18 cellular contexts compared by ENCODE assay signal in genomic region chr1:224061436-224061835, GRCh38. TPM values are rescaled to one million over a fixed set of nuclear protein-coding genes. Genes with fewer than 3 reads are reported as not detected.
DNase-seq lines count a peak whose midpoint lies in the region; ATAC-seq, FAIRE-seq and TF ChIP-seq lines count a peak whose summit lies in the region.
"Had no signal": no experiment of that assay in that cellular context is flagged by ENCODE, and none has a peak within 500 bp of the region (broad histone marks: within the 10 kb centered on the region; RNA-seq: fewer than 3 reads in every experiment).

No MANE protein-coding gene starts in this region.

- peaks cover 2% of the 10 kb centered on the region; the same call in 1 of the 2 replicates for H3K4me1 ChIP-seq in IMR-90 (ENCODE audit: control insufficient read depth, insufficient read depth, low read length)
- peaks cover 0 to 6% of the 10 kb centered on the region in 2 experiments; a peak in 2 of 4 replicates for H3K4me1 ChIP-seq in SK-N-SH (ENCODE audit: control insufficient read depth in 1 of 2, insufficient read depth in 2 of 2, low read depth in 1 of 2, low read length in 1 of 2)
- no peaks in the 10 kb centered on the region; the same call in 1 of the 2 replicates for H3K4me1 ChIP-seq in H9 (ENCODE audit: insufficient read depth, low read length)

- H3K56ac ChIP-seq in IMR-90 (ENCODE audit: extremely low read depth, insufficient read depth, low read length), result no peak overlapping the region
- no peak overlapping the region for H3K56ac ChIP-seq in H9 (ENCODE audit: insufficient read length, low read depth, low read length)

- in situ Hi-C loops in IMR-90 (cut with MboI; ENCODE audit: low sequenced_read_pairs), result no loop called here

- dilution Hi-C loops in IMR-90 (cut with HindIII; ENCODE audit: low sequenced_read_pairs, unreplicated experiment), result no loop called here

- no peak overlapping the region for H4K5ac ChIP-seq in IMR-90 (ENCODE audit: low read depth, low read length)
- H4K5ac ChIP-seq in H9 (ENCODE audit: insufficient read length, low read depth, low read length), result no peak overlapping the region

- POLR2A ChIA-PET in IMR-90 (lab: Charles Lee; ENCODE audit: unreplicated experiment), result interaction anchor here (0.6 kb wide), 1 partner anchor 140 kb away, joined by 9 read pairs; no protein-coding TSS in a partner anchor
- POLR2A ChIA-PET in SK-N-SH (lab: Yijun Ruan, JAX), result no interaction called here

- H2AK5ac ChIP-seq in IMR-90 (ENCODE audit: low read depth, low read length), result no peak overlapping the region
- no peak overlapping the region for H2AK5ac ChIP-seq in H9 (ENCODE audit: insufficient read length, low read length)

- no peak for TF ChIP-seq EP300 in SK-N-SH (IDR thresholded peaks at IDR 0.05; ENCODE audit: borderline replicate concordance in 1 of 2, low read depth in 1 of 2, low read length in 1 of 2)

- H3K14ac ChIP-seq in IMR-90 (replicated peaks; ENCODE audit: low read depth, low read length) (no peak overlapping the region), H9 (ENCODE audit: insufficient read depth, low read length) (no peak overlapping the region)

- H2AFZ ChIP-seq in IMR-90 (replicated peaks; ENCODE audit: low read length, poor library complexity) (no peak overlapping the region), SK-N-SH (ENCODE audit: low read depth) (no peak overlapping the region), H9 (ENCODE audit: low read length) (no peak overlapping the region)

- TF ChIP-seq CTCF in IMR-90 (conservative IDR thresholded peaks at IDR 0.05; ENCODE audit: low read depth, low read length) (no peak), SK-N-SH (IDR thresholded peaks at IDR 0.05) (no peak), fibroblast of the aortic adventitia (IDR thresholded peaks at IDR 0.05; ENCODE audit: insufficient read depth, low read length) (no peak), D721Med (IDR thresholded peaks at IDR 0.05; ENCODE audit: insufficient read depth, missing control alignments) (no peak), H9 (conservative IDR thresholded peaks at IDR 0.05) (no peak)

- DNase-seq in CD1c-positive myeloid dendritic cell (ENCODE audit: extremely low spot score), result peak; percentile 3
- DNase-seq in IMR-90, result no peak
- peak; percentile 21 for DNase-seq in SK-N-SH
- peak; percentile 4 for DNase-seq in fibroblast of the aortic adventitia (ENCODE audit: low read depth)
- DNase-seq in D721Med (ENCODE audit: insufficient read length, low spot score), result no peak
- DNase-seq in H9, result no peak
- DNase-seq in NCI-H2227 treated with DMSO at 0.1 percent for 48 hours (lab: John Stamatoyannopoulos, UW), result no peak
- DNase-seq: AML-193; COR-L47; DMS153; EL; Karpas-422; MG63; NCI-H187; NCI-H526 treated with DMSO at 0.1 percent for 48 hours; NK-92 treated with Interleukin-12 subunit alpha and Interleukin-12 subunit beta, amount 100 ng/mL, for 24 hours; T-cell had no signal

- TF ChIP-seq POLR2A in IMR-90 (IDR thresholded peaks at IDR 0.05; ENCODE audit: low read depth, low read length), result no peak

- FAIRE-seq in D721Med (lab: Jason Lieb, UNC), result no peak

- peaks cover 4% of the 10 kb centered on the region for H3K9me1 ChIP-seq in IMR-90 (ENCODE audit: insufficient read depth, low read length)

- H3K27me3 Mint-ChIP-seq in H9 (ENCODE audit: low read depth), result peaks cover 4% of the 10 kb centered on the region

- H3K9ac ChIP-seq in IMR-90 (ENCODE audit: low read depth, low read length), result no peak overlapping the region
- H3K9ac ChIP-seq in SK-N-SH, result no peak overlapping the region
- no peak overlapping the region for H3K9ac ChIP-seq in H9 (ENCODE audit: extremely low read depth, insufficient read length, low read length)

- BruUV-seq in IMR-90 (replicated peaks; lab: Mats Ljungman, UMichigan), result no TSS peak

- H3K4ac ChIP-seq in IMR-90 (ENCODE audit: low read depth, low read length), result no peak overlapping the region
- no peak overlapping the region for H3K4ac ChIP-seq in H9 (ENCODE audit: low read depth, low read length)

- H3F3A ChIP-seq in SK-N-SH (replicated peaks; ENCODE audit: insufficient read depth), result peaks cover 6% of the 10 kb centered on the region

- H2BK120ac ChIP-seq in IMR-90 (ENCODE audit: low read depth, low read length), result no peak overlapping the region
- no peak overlapping the region for H2BK120ac ChIP-seq in H9 (ENCODE audit: low read depth, low read length, poor library complexity, severe bottlenecking)

- H3K4me2 ChIP-seq in IMR-90 (ENCODE audit: low read depth, low read length), result no peak overlapping the region
- no peak overlapping the region for H3K4me2 ChIP-seq in SK-N-SH
- H3K4me2 ChIP-seq in H9 (ENCODE audit: insufficient read depth, insufficient read length, low read length), result no peak overlapping the region

- H3K79me2 ChIP-seq in SK-N-SH (ENCODE audit: insufficient read depth) (no peaks in the 10 kb centered on the region), H9 (ENCODE audit: insufficient read depth, low read length) (no peaks in the 10 kb centered on the region)

- no CpG with 5 or more reads among the region's 2 CpGs for WGBS in IMR-90 (ENCODE audit: extremely low coverage in 2 of 2, insufficient read length in 1 of 2), 2 experiments
- 46% methylated on average over 2 of the region's 2 CpGs for WGBS in SK-N-SH (ENCODE audit: low lambda C conversion rate)
- WGBS in H9 (ENCODE audit: extremely low coverage, insufficient read length, low lambda C conversion rate), result no CpG with 5 or more reads among the region's 2 CpGs

- H3K9me3 ChIP-seq in IMR-90 (ENCODE audit: control insufficient read depth, insufficient read depth, low read length), result peaks cover 3% of the 10 kb centered on the region; the same call in 1 of the 2 replicates
- no peaks in the 10 kb centered on the region for H3K9me3 ChIP-seq in SK-N-SH
- H3K9me3 ChIP-seq in H9 (ENCODE audit: control insufficient read depth, low read depth, low read length), result no peaks in the 10 kb centered on the region
- H3K9me3 ChIP-seq: MG63 had no signal

- H2BK15ac ChIP-seq in IMR-90 (ENCODE audit: low read depth, low read length) (no peak overlapping the region), H9 (ENCODE audit: low read depth, low read length) (no peak overlapping the region)

- H4K20me1 ChIP-seq in IMR-90 (ENCODE audit: insufficient read depth, low read length), result no peaks in the 10 kb centered on the region
- no peaks in the 10 kb centered on the region for H4K20me1 ChIP-seq in SK-N-SH (ENCODE audit: insufficient read depth)
- H4K20me1 ChIP-seq in H9 (ENCODE audit: control insufficient read depth, insufficient read depth, insufficient read length), result no peaks in the 10 kb centered on the region

- H2BK12ac ChIP-seq in H9 (ENCODE audit: insufficient read length, low read depth, low read length), result no peak overlapping the region

- H4K8ac ChIP-seq in IMR-90 (ENCODE audit: low read depth in 2 of 2, low read length in 2 of 2) (no peak overlapping the region), H9 (replicated peaks; ENCODE audit: insufficient read length, low read depth, low read length) (no peak overlapping the region)

- H4K91ac ChIP-seq in IMR-90 (ENCODE audit: insufficient read depth, low read depth, low read length), result no peak overlapping the region
- H4K91ac ChIP-seq in H9 (ENCODE audit: insufficient read length, low read depth, low read length), result no peak overlapping the region

- no peak overlapping the region for H3T11ph ChIP-seq in H9 (ENCODE audit: low read length)

- H3K18ac ChIP-seq in IMR-90 (ENCODE audit: low read depth, low read length), result no peak overlapping the region
- H3K18ac ChIP-seq in H9 (ENCODE audit: insufficient read length, low read depth, low read length), result no peak overlapping the region

- H3K9me2 ChIP-seq in SK-N-SH, result no peaks in the 10 kb centered on the region

- H3K9me3 Mint-ChIP-seq in H9, result no peaks in the 10 kb centered on the region; a peak in 2 of 5 replicates
- H3K9me3 Mint-ChIP-seq: T-cell had no signal

- H2AK9ac ChIP-seq in IMR-90 (replicated peaks; ENCODE audit: low read depth, low read length, poor library complexity), result peak overlapping the region; percentile 7

- no peaks in the 10 kb centered on the region for H3K23me2 ChIP-seq in H9 (ENCODE audit: insufficient read length, low read depth, low read length, poor library complexity, severe bottlenecking)

- H3K36me3 ChIP-seq in IMR-90 (ENCODE audit: control insufficient read depth, insufficient read depth, low read length), result no peaks in the 10 kb centered on the region
- no peaks in the 10 kb centered on the region for H3K36me3 ChIP-seq in SK-N-SH (replicated peaks in 1 of 2; ENCODE audit: control insufficient read depth in 1 of 2, insufficient read depth in 2 of 2, low read length in 1 of 2)
- H3K36me3 ChIP-seq: MG63 had no signal

- intact Hi-C loops in IMR-90 (cut with micrococcal nuclease), result no loop called here

- no peak overlapping the region; a peak in 1 of 7 replicates for H3K27ac Mint-ChIP-seq in H9
- H3K27ac Mint-ChIP-seq: CD14-positive monocyte, T-cell had no signal

- H2BK5ac ChIP-seq in IMR-90 (ENCODE audit: low read depth, low read length, poor library complexity, severe bottlenecking) (no peak overlapping the region), H9 (ENCODE audit: insufficient read length, low read length) (no peak overlapping the region)

- no peak overlapping the region for H3K27ac ChIP-seq in IMR-90 (ENCODE audit: insufficient read depth, low read length)
- no peak overlapping the region for H3K27ac ChIP-seq in SK-N-SH (ENCODE audit: low read depth in 2 of 2, low read length in 1 of 2)
- no peak overlapping the region for H3K27ac ChIP-seq in H9 (ENCODE audit: insufficient read length, low read depth, low read length)

- H2BK20ac ChIP-seq in IMR-90 (ENCODE audit: low read depth, low read length) (no peak overlapping the region), H9 (ENCODE audit: low read depth, low read length, poor library complexity, severe bottlenecking) (no peak overlapping the region)

- H3K4me3 ChIP-seq in IMR-90 (ENCODE audit: insufficient read depth, low read depth, low read length) (no peak overlapping the region), SK-N-SH (ENCODE audit: low read depth in 2 of 2, low read length in 1 of 2) (no peak overlapping the region), fibroblast of the aortic adventitia (ENCODE audit: low read depth, low read length) (no peak overlapping the region)
- H3K4me3 ChIP-seq: MG63 had no signal

- H3K36me3 Mint-ChIP-seq in H9 (ENCODE audit: insufficient read depth in 1 of 3, low read depth in 3 of 3), result peaks cover 0 to 4% (median 1%) of the 10 kb centered on the region in 3 experiments; a peak in 2 of 7 replicates
- H3K36me3 Mint-ChIP-seq: CD14-positive monocyte, T-cell had no signal

- TF ChIP-seq RAD21 in IMR-90 (IDR thresholded peaks at IDR 0.05; ENCODE audit: low read length) (no peak), SK-N-SH (IDR thresholded peaks at IDR 0.05; ENCODE audit: low read length) (no peak)

- H3K79me1 ChIP-seq in IMR-90 (ENCODE audit: low read depth in 1 of 2, low read length in 2 of 2) (no peaks in the 10 kb centered on the region), H9 (ENCODE audit: insufficient read depth, low read depth, low read length, poor library complexity, severe bottlenecking) (no peaks in the 10 kb centered on the region)

- CTCF ChIA-PET in IMR-90 (lab: Yijun Ruan, JAX) (no interaction called here), SK-N-SH (lab: Yijun Ruan, JAX) (interaction anchor here (0.6 to 6.2 kb wide), 2 partner anchors 10 to 248 kb away, joined by 3 to 31 read pairs; no protein-coding TSS in a partner anchor)

- no peak overlapping the region for H3K4me3 Mint-ChIP-seq in H9
- H3K4me3 Mint-ChIP-seq: CD14-positive monocyte, T-cell had no signal

- H3K23ac ChIP-seq in IMR-90 (ENCODE audit: low read depth, low read length) (no peak overlapping the region), H9 (ENCODE audit: insufficient read length, low read depth, low read length) (no peak overlapping the region)

- H3K4me1 Mint-ChIP-seq in H9, result peaks cover 19 to 28% of the 10 kb centered on the region in 2 experiments
- H3K4me1 Mint-ChIP-seq: CD14-positive monocyte had no signal

- no peak for ATAC-seq in IMR-90 (ENCODE audit: low read depth)
- ATAC-seq: T-cell had no signal

- H3K27me3 ChIP-seq in IMR-90 (ENCODE audit: control insufficient read depth, insufficient read depth, low read length) (no peaks in the 10 kb centered on the region), SK-N-SH (ENCODE audit: insufficient read depth) (no peaks in the 10 kb centered on the region), H9 (ENCODE audit: insufficient read depth, low read length) (no peaks in the 10 kb centered on the region)
- H3K27me3 ChIP-seq: MG63 had no signal

RNA-seq across cellular contexts. Expression of gene FBXO28, which starts 52.5 kb away (rescaled TPM):
- 22.6 and 30.0 TPM in 2 replicates for total RNA-seq in IMR-90 (2012; rRNA removed)
- 10.6 and 11.6 TPM in 2 replicates for polyA plus RNA-seq in IMR-90 (2012; rRNA removed)
- polyA plus RNA-seq in IMR-90 (2012; cell fraction: cytosol; rRNA removed), result 6.6 and 6.8 TPM in 2 replicates
- 3.8 and 13.9 TPM in 2 replicates for polyA plus RNA-seq in IMR-90 (2012; cell fraction: nucleus; rRNA removed; ENCODE audit: low replicate concordance)
- polyA plus RNA-seq in SK-N-SH (2012; rRNA removed), result 8.1 and 12.1 TPM in 2 replicates
- 12.2 and 13.5 TPM in 2 replicates for polyA plus RNA-seq in SK-N-SH (2012; cell fraction: cytosol; rRNA removed)
- polyA plus RNA-seq in SK-N-SH (2012; cell fraction: nucleus; rRNA removed), result 6.4 and 11.4 TPM in 2 replicates
- 14.7 and 37.1 TPM in 2 replicates for total RNA-seq in fibroblast of the aortic adventitia (ENCODE audit: low replicate concordance)
- total RNA-seq in H9 (2021), result 45.7 and 55.0 TPM in 2 replicates

Comparison
In these comparisons a context has a peak if more than half of its experiments do, and no peak if none do; other contexts are left out.
1. DNase-seq: peak in CD1c-positive myeloid dendritic cell (single experiment), SK-N-SH (single experiment) and fibroblast of the aortic adventitia (single experiment); none in IMR-90 (single experiment), D721Med (single experiment), H9 (single experiment) and NCI-H2227 treated with DMSO at 0.1 percent for 48 hours (single experiment).